ENCODE assay signal across 2 cellular contexts in the genomic region with DNA sequence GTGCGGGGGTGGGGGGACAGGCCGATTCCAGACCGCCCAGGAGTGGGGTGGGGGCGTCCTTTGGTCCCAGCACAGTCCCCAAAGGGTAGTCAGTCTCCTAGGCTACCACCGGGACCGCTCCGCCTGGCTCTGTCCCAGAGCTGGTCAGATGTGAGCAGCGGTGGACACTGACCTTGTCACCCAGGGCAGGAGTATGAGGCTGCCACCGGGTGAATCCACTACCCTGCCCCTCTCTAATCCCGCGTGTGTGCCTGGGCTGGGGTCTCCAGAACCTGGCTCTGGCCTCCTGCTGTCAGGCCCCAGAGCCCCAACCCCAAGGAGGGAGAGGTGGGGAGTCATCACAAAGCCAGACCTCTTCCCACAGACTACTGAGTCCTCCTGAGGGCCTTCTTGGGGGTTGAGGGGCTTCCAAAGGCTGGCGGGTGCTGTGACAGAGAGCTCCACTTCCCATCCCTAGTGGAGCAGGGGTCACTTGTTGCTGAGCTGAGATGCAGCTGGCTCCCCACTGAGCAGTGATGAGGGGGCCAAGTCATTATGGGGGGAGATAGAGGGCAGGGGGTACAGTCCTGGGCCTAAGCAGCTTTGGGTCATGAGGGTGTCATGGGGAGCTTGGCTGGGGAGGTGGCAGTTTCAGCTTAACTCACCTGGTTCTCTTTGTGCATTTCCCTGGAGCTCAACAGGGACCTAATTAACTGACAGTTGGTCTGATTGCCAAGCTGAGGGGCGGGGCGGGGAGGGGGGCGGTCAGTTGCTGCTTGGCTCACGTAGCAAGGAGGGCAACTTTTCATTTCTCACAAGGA.
TF ChIP-seq lines count a peak whose summit lies in the region.

No MANE protein-coding gene starts in this region.

TF ChIP-seq in WTC11, 78 proteins besides CTCF, POLR2A, EP300 and RAD21 (continues in another document):
- TF ChIP-seq, protein P1, sequence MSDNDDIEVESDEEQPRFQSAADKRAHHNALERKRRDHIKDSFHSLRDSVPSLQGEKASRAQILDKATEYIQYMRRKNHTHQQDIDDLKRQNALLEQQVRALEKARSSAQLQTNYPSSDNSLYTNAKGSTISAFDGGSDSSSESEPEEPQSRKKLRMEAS (CRISPR knock-in tag; IDR thresholded peaks at IDR 0.05): no peak
- no peak for TF ChIP-seq RELA (CRISPR knock-in tag; IDR thresholded peaks at IDR 0.05; ENCODE audit: borderline replicate concordance)
- no peak for TF ChIP-seq FOXJ3 (CRISPR knock-in tag; IDR thresholded peaks at IDR 0.05; ENCODE audit: borderline replicate concordance)
- no peak for TF ChIP-seq ZNF671 (CRISPR knock-in tag; IDR thresholded peaks at IDR 0.05)
- no peak for TF ChIP-seq NR3C1 (CRISPR knock-in tag; conservative IDR thresholded peaks at IDR 0.05; ENCODE audit: low read depth)
- TF ChIP-seq, protein P2, sequence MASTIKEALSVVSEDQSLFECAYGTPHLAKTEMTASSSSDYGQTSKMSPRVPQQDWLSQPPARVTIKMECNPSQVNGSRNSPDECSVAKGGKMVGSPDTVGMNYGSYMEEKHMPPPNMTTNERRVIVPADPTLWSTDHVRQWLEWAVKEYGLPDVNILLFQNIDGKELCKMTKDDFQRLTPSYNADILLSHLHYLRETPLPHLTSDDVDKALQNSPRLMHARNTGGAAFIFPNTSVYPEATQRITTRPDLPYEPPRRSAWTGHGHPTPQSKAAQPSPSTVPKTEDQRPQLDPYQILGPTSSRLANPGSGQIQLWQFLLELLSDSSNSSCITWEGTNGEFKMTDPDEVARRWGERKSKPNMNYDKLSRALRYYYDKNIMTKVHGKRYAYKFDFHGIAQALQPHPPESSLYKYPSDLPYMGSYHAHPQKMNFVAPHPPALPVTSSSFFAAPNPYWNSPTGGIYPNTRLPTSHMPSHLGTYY (CRISPR knock-in tag; IDR thresholded peaks at IDR 0.05): no peak
- TF ChIP-seq ZNF121 (CRISPR knock-in tag; IDR thresholded peaks at IDR 0.05): no peak
- TF ChIP-seq NR2C2 (CRISPR knock-in tag; IDR thresholded peaks at IDR 0.05): no peak
- TF ChIP-seq, protein P3, sequence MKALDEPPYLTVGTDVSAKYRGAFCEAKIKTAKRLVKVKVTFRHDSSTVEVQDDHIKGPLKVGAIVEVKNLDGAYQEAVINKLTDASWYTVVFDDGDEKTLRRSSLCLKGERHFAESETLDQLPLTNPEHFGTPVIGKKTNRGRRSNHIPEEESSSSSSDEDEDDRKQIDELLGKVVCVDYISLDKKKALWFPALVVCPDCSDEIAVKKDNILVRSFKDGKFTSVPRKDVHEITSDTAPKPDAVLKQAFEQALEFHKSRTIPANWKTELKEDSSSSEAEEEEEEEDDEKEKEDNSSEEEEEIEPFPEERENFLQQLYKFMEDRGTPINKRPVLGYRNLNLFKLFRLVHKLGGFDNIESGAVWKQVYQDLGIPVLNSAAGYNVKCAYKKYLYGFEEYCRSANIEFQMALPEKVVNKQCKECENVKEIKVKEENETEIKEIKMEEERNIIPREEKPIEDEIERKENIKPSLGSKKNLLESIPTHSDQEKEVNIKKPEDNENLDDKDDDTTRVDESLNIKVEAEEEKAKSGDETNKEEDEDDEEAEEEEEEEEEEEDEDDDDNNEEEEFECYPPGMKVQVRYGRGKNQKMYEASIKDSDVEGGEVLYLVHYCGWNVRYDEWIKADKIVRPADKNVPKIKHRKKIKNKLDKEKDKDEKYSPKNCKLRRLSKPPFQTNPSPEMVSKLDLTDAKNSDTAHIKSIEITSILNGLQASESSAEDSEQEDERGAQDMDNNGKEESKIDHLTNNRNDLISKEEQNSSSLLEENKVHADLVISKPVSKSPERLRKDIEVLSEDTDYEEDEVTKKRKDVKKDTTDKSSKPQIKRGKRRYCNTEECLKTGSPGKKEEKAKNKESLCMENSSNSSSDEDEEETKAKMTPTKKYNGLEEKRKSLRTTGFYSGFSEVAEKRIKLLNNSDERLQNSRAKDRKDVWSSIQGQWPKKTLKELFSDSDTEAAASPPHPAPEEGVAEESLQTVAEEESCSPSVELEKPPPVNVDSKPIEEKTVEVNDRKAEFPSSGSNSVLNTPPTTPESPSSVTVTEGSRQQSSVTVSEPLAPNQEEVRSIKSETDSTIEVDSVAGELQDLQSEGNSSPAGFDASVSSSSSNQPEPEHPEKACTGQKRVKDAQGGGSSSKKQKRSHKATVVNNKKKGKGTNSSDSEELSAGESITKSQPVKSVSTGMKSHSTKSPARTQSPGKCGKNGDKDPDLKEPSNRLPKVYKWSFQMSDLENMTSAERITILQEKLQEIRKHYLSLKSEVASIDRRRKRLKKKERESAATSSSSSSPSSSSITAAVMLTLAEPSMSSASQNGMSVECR (CRISPR knock-in tag; IDR thresholded peaks at IDR 0.05; ENCODE audit: borderline replicate concordance): no peak
- TF ChIP-seq, protein P4, sequence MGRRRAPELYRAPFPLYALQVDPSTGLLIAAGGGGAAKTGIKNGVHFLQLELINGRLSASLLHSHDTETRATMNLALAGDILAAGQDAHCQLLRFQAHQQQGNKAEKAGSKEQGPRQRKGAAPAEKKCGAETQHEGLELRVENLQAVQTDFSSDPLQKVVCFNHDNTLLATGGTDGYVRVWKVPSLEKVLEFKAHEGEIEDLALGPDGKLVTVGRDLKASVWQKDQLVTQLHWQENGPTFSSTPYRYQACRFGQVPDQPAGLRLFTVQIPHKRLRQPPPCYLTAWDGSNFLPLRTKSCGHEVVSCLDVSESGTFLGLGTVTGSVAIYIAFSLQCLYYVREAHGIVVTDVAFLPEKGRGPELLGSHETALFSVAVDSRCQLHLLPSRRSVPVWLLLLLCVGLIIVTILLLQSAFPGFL (CRISPR knock-in tag; IDR thresholded peaks at IDR 0.05; ENCODE audit: borderline replicate concordance): no peak
- no peak for TF ChIP-seq CBFB (CRISPR knock-in tag; IDR thresholded peaks at IDR 0.05; ENCODE audit: low read depth)
- TF ChIP-seq, protein P5, sequence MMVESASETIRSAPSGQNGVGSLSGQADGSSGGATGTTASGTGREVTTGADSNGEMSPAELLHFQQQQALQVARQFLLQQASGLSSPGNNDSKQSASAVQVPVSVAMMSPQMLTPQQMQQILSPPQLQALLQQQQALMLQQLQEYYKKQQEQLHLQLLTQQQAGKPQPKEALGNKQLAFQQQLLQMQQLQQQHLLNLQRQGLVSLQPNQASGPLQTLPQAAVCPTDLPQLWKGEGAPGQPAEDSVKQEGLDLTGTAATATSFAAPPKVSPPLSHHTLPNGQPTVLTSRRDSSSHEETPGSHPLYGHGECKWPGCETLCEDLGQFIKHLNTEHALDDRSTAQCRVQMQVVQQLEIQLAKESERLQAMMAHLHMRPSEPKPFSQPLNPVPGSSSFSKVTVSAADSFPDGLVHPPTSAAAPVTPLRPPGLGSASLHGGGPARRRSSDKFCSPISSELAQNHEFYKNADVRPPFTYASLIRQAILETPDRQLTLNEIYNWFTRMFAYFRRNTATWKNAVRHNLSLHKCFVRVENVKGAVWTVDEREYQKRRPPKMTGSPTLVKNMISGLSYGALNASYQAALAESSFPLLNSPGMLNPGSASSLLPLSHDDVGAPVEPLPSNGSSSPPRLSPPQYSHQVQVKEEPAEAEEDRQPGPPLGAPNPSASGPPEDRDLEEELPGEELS (CRISPR knock-in tag; IDR thresholded peaks at IDR 0.05): no peak
- no peak for TF ChIP-seq FOXP1 (CRISPR knock-in tag; IDR thresholded peaks at IDR 0.05; ENCODE audit: borderline replicate concordance)
- no peak for TF ChIP-seq CREB1 (CRISPR knock-in tag; IDR thresholded peaks at IDR 0.05)

TF ChIP-seq in HepG2, 621 proteins besides CTCF, POLR2A, EP300 and RAD21:
- no peak for TF ChIP-seq ZSCAN29 (CRISPR knock-in tag; conservative IDR thresholded peaks at IDR 0.05)
- TF ChIP-seq RORA (CRISPR knock-in tag; IDR thresholded peaks at IDR 0.05): no peak
- no peak for TF ChIP-seq NCOA1 (CRISPR knock-in tag; IDR thresholded peaks at IDR 0.05)
- TF ChIP-seq, protein P6, sequence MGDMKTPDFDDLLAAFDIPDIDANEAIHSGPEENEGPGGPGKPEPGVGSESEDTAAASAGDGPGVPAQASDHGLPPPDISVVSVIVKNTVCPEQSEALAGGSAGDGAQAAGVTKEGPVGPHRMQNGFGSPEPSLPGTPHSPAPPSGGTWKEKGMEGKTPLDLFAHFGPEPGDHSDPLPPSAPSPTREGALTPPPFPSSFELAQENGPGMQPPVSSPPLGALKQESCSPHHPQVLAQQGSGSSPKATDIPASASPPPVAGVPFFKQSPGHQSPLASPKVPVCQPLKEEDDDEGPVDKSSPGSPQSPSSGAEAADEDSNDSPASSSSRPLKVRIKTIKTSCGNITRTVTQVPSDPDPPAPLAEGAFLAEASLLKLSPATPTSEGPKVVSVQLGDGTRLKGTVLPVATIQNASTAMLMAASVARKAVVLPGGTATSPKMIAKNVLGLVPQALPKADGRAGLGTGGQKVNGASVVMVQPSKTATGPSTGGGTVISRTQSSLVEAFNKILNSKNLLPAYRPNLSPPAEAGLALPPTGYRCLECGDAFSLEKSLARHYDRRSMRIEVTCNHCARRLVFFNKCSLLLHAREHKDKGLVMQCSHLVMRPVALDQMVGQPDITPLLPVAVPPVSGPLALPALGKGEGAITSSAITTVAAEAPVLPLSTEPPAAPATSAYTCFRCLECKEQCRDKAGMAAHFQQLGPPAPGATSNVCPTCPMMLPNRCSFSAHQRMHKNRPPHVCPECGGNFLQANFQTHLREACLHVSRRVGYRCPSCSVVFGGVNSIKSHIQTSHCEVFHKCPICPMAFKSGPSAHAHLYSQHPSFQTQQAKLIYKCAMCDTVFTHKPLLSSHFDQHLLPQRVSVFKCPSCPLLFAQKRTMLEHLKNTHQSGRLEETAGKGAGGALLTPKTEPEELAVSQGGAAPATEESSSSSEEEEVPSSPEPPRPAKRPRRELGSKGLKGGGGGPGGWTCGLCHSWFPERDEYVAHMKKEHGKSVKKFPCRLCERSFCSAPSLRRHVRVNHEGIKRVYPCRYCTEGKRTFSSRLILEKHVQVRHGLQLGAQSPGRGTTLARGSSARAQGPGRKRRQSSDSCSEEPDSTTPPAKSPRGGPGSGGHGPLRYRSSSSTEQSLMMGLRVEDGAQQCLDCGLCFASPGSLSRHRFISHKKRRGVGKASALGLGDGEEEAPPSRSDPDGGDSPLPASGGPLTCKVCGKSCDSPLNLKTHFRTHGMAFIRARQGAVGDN (CRISPR knock-in tag; IDR thresholded peaks at IDR 0.05): 0 out of 2 replicates have a peak, but pooled peaks have one; percentile 2
- TF ChIP-seq ZNF747 (CRISPR knock-in tag; IDR thresholded peaks at IDR 0.05; ENCODE audit: borderline replicate concordance): no peak
- no peak for TF ChIP-seq HNRNPUL1 (IDR thresholded peaks at IDR 0.05; ENCODE audit: low read depth, low read length)
- TF ChIP-seq ZNF615 (CRISPR knock-in tag; IDR thresholded peaks at IDR 0.05; ENCODE audit: borderline replicate concordance): no peak
- TF ChIP-seq RXRB (CRISPR knock-in tag; IDR thresholded peaks at IDR 0.05; ENCODE audit: borderline replicate concordance): no peak
- 0 out of 2 replicates have a peak, but pooled peaks have one; percentile 20 for TF ChIP-seq RFX5 (IDR thresholded peaks at IDR 0.05; ENCODE audit: low read depth, low read length)
- TF ChIP-seq MATR3 (CRISPR knock-in tag; IDR thresholded peaks at IDR 0.05): no peak
- TF ChIP-seq SAFB2 (CRISPR knock-in tag; IDR thresholded peaks at IDR 0.05; ENCODE audit: borderline replicate concordance, low read depth): no peak
